ENCODE assay signal across 11 cellular contexts in the genomic region with DNA sequence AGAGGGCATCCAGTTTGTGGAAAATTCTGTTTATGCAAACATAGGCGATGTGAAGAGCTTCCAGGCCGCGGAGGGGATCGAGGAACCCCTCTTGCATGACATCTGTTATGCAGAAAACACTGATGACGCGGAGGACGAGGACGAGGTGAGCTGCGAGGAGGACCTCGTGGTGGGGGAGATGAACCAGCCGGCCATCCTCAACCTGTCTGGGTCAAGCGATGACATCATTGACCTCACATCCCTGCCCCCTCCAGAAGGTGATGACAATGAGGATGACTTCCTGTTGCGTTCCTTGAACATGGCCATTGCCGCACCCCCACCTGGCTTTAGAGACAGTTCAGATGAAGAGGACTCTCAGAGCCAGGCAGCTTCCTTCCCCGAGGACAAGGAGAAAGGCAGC.
"Had no signal": no experiment of that assay in that cellular context is flagged by ENCODE, and none has a peak within 500 bp of the region (broad histone marks: within the 10 kb centered on the region; RNA-seq: fewer than 3 reads in every experiment).

No MANE protein-coding gene starts in this region.

- H3K4me3 ChIP-seq: GM23248, GM23338, HAP-1 had no signal

- H3K4me1 Mint-ChIP-seq: GM23338, H9 had no signal

- H3K9ac ChIP-seq: GM23248 had no signal

- H3K9me3 ChIP-seq: HAP-1 had no signal

- H3K9me3 Mint-ChIP-seq: GM23338, HFFc6 had no signal

- H3K27ac Mint-ChIP-seq: GM23338, H9, HFFc6 had no signal

- ATAC-seq: GM23338, HCT116 had no signal

- H2AFZ ChIP-seq: GM23248, GM23338 had no signal

- DNase-seq: GM23248, GOT3, H7, H9, HCEC 1CT, HFFc6 had no signal

- H3K4me3 Mint-ChIP-seq: GM23338, H9, HFFc6 had no signal

- H3K4me1 ChIP-seq: HAP-1 had no signal

- H3K27ac ChIP-seq: GM23248 had no signal

- H3K36me3 ChIP-seq: HAP-1 had no signal

- FAIRE-seq: H1, H54 had no signal

- H3K4me2 ChIP-seq: GM23338 had no signal
